Comparison of ENCODE assay signal across 8 cellular contexts in genomic region chr7:143892527-143893300, GRCh38. TPM values are rescaled to one million over a fixed set of nuclear protein-coding genes. Genes with fewer than 3 reads are reported as not detected.
A peak's percentile ranks its signal among the peaks of the same experiment; 100 is the strongest.
DNase-seq lines count a peak whose midpoint lies in the region; ATAC-seq and TF ChIP-seq lines count a peak whose summit lies in the region.

No MANE protein-coding gene starts in this region.

- POLR2A ChIA-PET in GM10248 (lab: Yijun Ruan, JAX) (no interaction called here), Panc1 (lab: Charles Lee) (no interaction called here)

- no peak overlapping the region for H3K4me3 Mint-ChIP-seq in activated naive CD8-positive, alpha-beta T cell treated with anti-CD3 and anti-CD28 coated beads, Interleukin-2, amount 50 U/mL, for 24 hours

- no peak for TF ChIP-seq EP300 in sigmoid colon (IDR thresholded peaks at IDR 0.05)

- CTCF ChIA-PET in GM10248 (lab: Yijun Ruan, JAX) (interaction anchor here (1.0 to 2.2 kb wide), 3 partner anchors 9 to 12 kb away, joined by 4 to 22 read pairs (median 5); partner anchors contain the start of gene TCAF1), Panc1 (lab: Charles Lee) (no interaction called here)

- peaks cover 27% of the 10 kb centered on the region for H3K9me3 Mint-ChIP-seq in activated naive CD8-positive, alpha-beta T cell treated with anti-CD3 and anti-CD28 coated beads, Interleukin-2, amount 50 U/mL, for 24 hours

- ATAC-seq in GM19452 (IDR thresholded peaks at IDR 0.05; ENCODE audit: unreplicated experiment) (peak; percentile 99), HG03196 (IDR thresholded peaks at IDR 0.05; ENCODE audit: unreplicated experiment) (peak; percentile 98), Panc1 (no peak), left lobe of liver (peak; percentile 99)
- no peak for ATAC-seq in activated naive CD8-positive, alpha-beta T cell treated with anti-CD3 and anti-CD28 coated beads, Interleukin-2, amount 50 U/mL, for 24 hours

- peaks cover 20% of the 10 kb centered on the region for H3K36me3 Mint-ChIP-seq in activated naive CD8-positive, alpha-beta T cell treated with anti-CD3 and anti-CD28 coated beads, Interleukin-2, amount 50 U/mL, for 24 hours (ENCODE audit: low read depth)

- H3K27me3 ChIP-seq in Panc1 (ENCODE audit: control insufficient read depth, insufficient read depth, low read length): no peaks in the 10 kb centered on the region
- H3K27me3 ChIP-seq in sigmoid colon: no peaks in the 10 kb centered on the region

- TF ChIP-seq CTCF in GM10248 (IDR thresholded peaks at IDR 0.05; ENCODE audit: control extremely low read depth, extremely low read depth, low read depth, missing control alignments) (peak; percentile 56), Panc1 (IDR thresholded peaks at IDR 0.05) (peak; percentile 18; the same call in 1 of the 2 replicates), sigmoid colon (IDR thresholded peaks at IDR 0.05) (no peak)

- H3K4me1 Mint-ChIP-seq in activated naive CD8-positive, alpha-beta T cell treated with anti-CD3 and anti-CD28 coated beads, Interleukin-2, amount 50 U/mL, for 24 hours: peaks cover 3% of the 10 kb centered on the region

- intact Hi-C loops in Panc1 (cut with micrococcal nuclease; ENCODE audit: unreplicated experiment): no loop called here
- intact Hi-C loops in sigmoid colon (cut with DNase I): no loop called here

- H3K27me3 Mint-ChIP-seq in activated naive CD8-positive, alpha-beta T cell treated with anti-CD3 and anti-CD28 coated beads, Interleukin-2, amount 50 U/mL, for 24 hours: no peaks in the 10 kb centered on the region

- H3K36me3 ChIP-seq in Panc1 (ENCODE audit: control insufficient read depth, insufficient read depth, low read length) (no peaks in the 10 kb centered on the region), sigmoid colon (peaks cover 0 to 5% (median 0%) of the 10 kb centered on the region in 4 donors)

- TF ChIP-seq POLR2A in sigmoid colon (IDR thresholded peaks at IDR 0.05): no peak

- H3K27ac Mint-ChIP-seq in activated naive CD8-positive, alpha-beta T cell treated with anti-CD3 and anti-CD28 coated beads, Interleukin-2, amount 50 U/mL, for 24 hours: no peak overlapping the region

- H3K9me3 ChIP-seq in Panc1 (ENCODE audit: control insufficient read depth, insufficient read depth, low read depth, low read length) (peaks cover 44% of the 10 kb centered on the region), sigmoid colon (no peaks in the 10 kb centered on the region)

- H3K27ac ChIP-seq in Panc1 (ENCODE audit: low read length) (no peak overlapping the region), sigmoid colon (no peak overlapping the region)

- in situ Hi-C loops in Panc1 (cut with HindIII; ENCODE audit: low pct_unique_long_range_greater_than_20kb, low sequenced_read_pairs): no loop called here

- WGBS in sigmoid colon, 2 donors: 83 to 92% methylated on average over 5 of the region's 5 CpGs

- BruUV-seq in Panc1 (replicated peaks; lab: Mats Ljungman, UMichigan): no TSS peak

- H3K4me1 ChIP-seq in Panc1 (ENCODE audit: control insufficient read depth, insufficient read depth, low read length) (no peaks in the 10 kb centered on the region), sigmoid colon (peaks cover 0 to 8% (median 2%) of the 10 kb centered on the region in 4 donors)

- DNase-seq in GM10248 (ENCODE audit: extremely low spot score) (no peak), Panc1 (ENCODE audit: low read depth, low spot score) (no peak), left lobe of liver (ENCODE audit: low spot score) (no peak), sigmoid colon (no peak), SK-N-DZ (ENCODE audit: low spot score) (no peak)
- no peak for DNase-seq in activated naive CD8-positive, alpha-beta T cell treated with anti-CD3 and anti-CD28 coated beads, Interleukin-2, amount 50 U/mL, for 24 hours

- no peak overlapping the region for H3K4me3 ChIP-seq in Panc1 (ENCODE audit: low read depth in 2 of 2, low read length in 2 of 2)
- H3K4me3 ChIP-seq in sigmoid colon: no peak overlapping the region

RNA-seq across cellular contexts. Expression of gene TCAF1, which starts 9.3 kb away (rescaled TPM):
- total RNA-seq in Panc1 (2021; ENCODE audit: unreplicated experiment) (35.2 TPM), left lobe of liver (56.1 TPM), sigmoid colon (10 to 100 TPM; 40.8 to 56.8 (median 48.2) TPM)
- polyA plus RNA-seq in Panc1 (2012; ENCODE audit: insufficient read length): 18.4 TPM
- 10 to 100 TPM; 12.3 to 18.0 (median 14.4) TPM for polyA plus RNA-seq in sigmoid colon
- polyA plus RNA-seq in SK-N-DZ (2014; cell fraction: cytosol; rRNA removed): 51.6 and 73.6 TPM in 2 replicates
- polyA plus RNA-seq in SK-N-DZ (2014; cell fraction: nucleus; rRNA removed): 18.2 and 23.5 TPM in 2 replicates

RNA-seq across cellular contexts. Expression of gene OR2F2, which starts 42.3 kb away (rescaled TPM):
- total RNA-seq in Panc1 (2021; ENCODE audit: unreplicated experiment): not detected
- polyA plus RNA-seq in Panc1 (2012; ENCODE audit: insufficient read length): not detected
- total RNA-seq in left lobe of liver: not detected
- total RNA-seq in sigmoid colon: not detected
- not detected for polyA plus RNA-seq in sigmoid colon
- polyA plus RNA-seq in SK-N-DZ (2014; cell fraction: cytosol; rRNA removed): not detected in 2 replicates
- not detected in 2 replicates for polyA plus RNA-seq in SK-N-DZ (2014; cell fraction: nucleus; rRNA removed)

Comparison
In these comparisons a context has a peak if more than half of its experiments do, and no peak if none do; other contexts are left out.
1. CTCF ChIP-seq: peak in GM10248 (single experiment) and Panc1 (single experiment); none in sigmoid colon (0 of 4).
2. ATAC-seq: peak in GM19452 (single experiment), HG03196 (single experiment) and left lobe of liver (single experiment); none in Panc1 (single experiment) and activated naive CD8-positive, alpha-beta T cell treated with anti-CD3 and anti-CD28 coated beads, Interleukin-2, amount 50 U/mL, for 24 hours (single experiment).